In genomic region chr1:109484519-109484975, GRCh38 we compare ENCODE assay signal across 8 cellular contexts. TPM values are rescaled to one million over a fixed set of nuclear protein-coding genes. Genes with fewer than 3 reads are reported as not detected.
DNase-seq lines count a peak whose midpoint lies in the region; TF ChIP-seq lines count a peak whose summit lies in the region.

No MANE protein-coding gene starts in this region.

- no peak overlapping the region for H2BK120ac ChIP-seq in neuronal stem cell (ENCODE audit: low read depth, low read length)

- H2BK15ac ChIP-seq in neuronal stem cell (ENCODE audit: low read length), result peak overlapping the region; percentile 83

- POLR2A ChIA-PET in OCI-LY7 (lab: Charles Lee), result interaction anchor here (0.5 to 1.9 kb wide), 9 partner anchors 21 to 408 kb away, joined by 3 to 5 read pairs (median 4); partner anchors contain the start of gene GNAI3

- H3K27me3 ChIP-seq in endocrine pancreas (ENCODE audit: control insufficient read depth, insufficient read depth, low read length), result no peaks in the 10 kb centered on the region
- peaks cover 0 to 29% (median 6%) of the 10 kb centered on the region in 3 experiments for H3K27me3 ChIP-seq in neuronal stem cell (ENCODE audit: control insufficient read depth in 3 of 3, insufficient read depth in 3 of 3, low read depth in 1 of 3, low read length in 3 of 3)

- H2BK5ac ChIP-seq in neuronal stem cell (ENCODE audit: low read length), result peak overlapping the region; percentile 77

- no peak for TF ChIP-seq CTCF in OCI-LY7 (conservative IDR thresholded peaks at IDR 0.05; ENCODE audit: low read length)

- peak overlapping the region; percentile 93 for H4K91ac ChIP-seq in neuronal stem cell (ENCODE audit: low read depth, low read length, poor library complexity)

- H3K4me3 ChIP-seq in OCI-LY7 (ENCODE audit: low read depth, low read length, poor library complexity, severe bottlenecking), result peak overlapping the region; percentile 74
- peak overlapping the region; percentile 22 for H3K4me3 ChIP-seq in endocrine pancreas (ENCODE audit: control insufficient read depth, insufficient read depth, low read length)
- H3K4me3 ChIP-seq in neuronal stem cell (ENCODE audit: low read length in 2 of 2), result peak overlapping the region; percentile 88 to 98

- H2BK12ac ChIP-seq in neuronal stem cell (ENCODE audit: low read length), result no peak overlapping the region

- CTCF ChIA-PET in OCI-LY7 (lab: Charles Lee; ENCODE audit: unreplicated experiment), result interaction anchor here (0.6 to 1.1 kb wide), 3 partner anchors 9 to 271 kb away, joined by 4 to 14 read pairs (median 12); partner anchors contain the start of genes CYB561D1 and SARS1

- H4K20me1 ChIP-seq in OCI-LY7 (ENCODE audit: insufficient read depth, low read length), result no peaks in the 10 kb centered on the region

- H3K4ac ChIP-seq in neuronal stem cell (ENCODE audit: low read length), result no peak overlapping the region

- H3K27ac ChIP-seq in OCI-LY7 (ENCODE audit: low read depth, low read length, poor library complexity, severe bottlenecking) (peak overlapping the region; percentile 62), neuronal stem cell (replicated peaks; ENCODE audit: low read length) (no peak overlapping the region)

- H3K36me3 ChIP-seq in OCI-LY7 (ENCODE audit: insufficient read depth, low read length) (0 out of 2 replicates have a peak, but pooled peaks cover 8% of the 10 kb centered on the region), endocrine pancreas (ENCODE audit: control insufficient read depth, insufficient read depth, low read length) (no peaks in the 10 kb centered on the region), neuronal stem cell (replicated peaks in 1 of 2; ENCODE audit: control insufficient read depth in 2 of 2, insufficient read depth in 2 of 2, low read length in 2 of 2) (peaks cover 7 to 35% of the 10 kb centered on the region in 2 donors)

- no peaks in the 10 kb centered on the region; the same call in 1 of the 2 replicates for H3K79me2 ChIP-seq in OCI-LY7 (ENCODE audit: insufficient read depth, low read depth, low read length)

- H3K4me2 ChIP-seq in OCI-LY7 (ENCODE audit: low read length) (peak overlapping the region; percentile 88), neuronal stem cell (ENCODE audit: insufficient read depth, low read length, poor library complexity, severe bottlenecking) (peak overlapping the region; percentile 97)

- no peaks in the 10 kb centered on the region for H3K9me2 ChIP-seq in OCI-LY7 (ENCODE audit: insufficient read depth, low read length)

- H3K79me1 ChIP-seq in neuronal stem cell (ENCODE audit: low read depth, low read length), result peaks cover 2% of the 10 kb centered on the region

- H4K8ac ChIP-seq in neuronal stem cell (ENCODE audit: low read depth, low read length), result peak overlapping the region; percentile 70

- H2AK5ac ChIP-seq in neuronal stem cell (ENCODE audit: low read depth, low read length), result peak overlapping the region; percentile 72

- H3K9me3 ChIP-seq in OCI-LY7 (ENCODE audit: low read length) (no peaks in the 10 kb centered on the region), endocrine pancreas (ENCODE audit: control insufficient read depth, low read length) (no peaks in the 10 kb centered on the region), neuronal stem cell (replicated peaks in 1 of 2; ENCODE audit: control insufficient read depth in 2 of 2, insufficient read depth in 1 of 2, low read depth in 1 of 2, low read length in 2 of 2) (no peaks in the 10 kb centered on the region)

- peak overlapping the region; percentile 93 for H3K18ac ChIP-seq in neuronal stem cell (ENCODE audit: low read length)

- H3K4me1 ChIP-seq in OCI-LY7 (ENCODE audit: insufficient read depth, low read length, poor library complexity, severe bottlenecking) (peaks cover 18% of the 10 kb centered on the region), endocrine pancreas (ENCODE audit: control insufficient read depth, insufficient read depth, low read length) (no peaks in the 10 kb centered on the region), neuronal stem cell (ENCODE audit: control insufficient read depth in 2 of 2, insufficient read depth in 1 of 2, low read depth in 1 of 2, low read length in 2 of 2) (peaks cover 10 to 12% of the 10 kb centered on the region in 2 donors)

- H3K14ac ChIP-seq in neuronal stem cell (ENCODE audit: low read length), result peak overlapping the region; percentile 73

- WGBS in neuronal stem cell (ENCODE audit: extremely low coverage in 2 of 2, insufficient read length in 2 of 2, insufficient replicate concordance in 1 of 2), 2 donors, result no CpG with 5 or more reads among the region's 15 CpGs

- intact Hi-C loops in OCI-LY7 (cut with micrococcal nuclease; ENCODE audit: unreplicated experiment), result loop anchor here (1.0 to 5.0 kb wide), 2 partner anchors 202 to 235 kb away; partner anchors contain the start of genes CELSR2 and PSRC1

- peak overlapping the region; percentile 98 for H3K23ac ChIP-seq in neuronal stem cell (ENCODE audit: low read depth, low read length, poor library complexity)

- peak; percentile 26 for DNase-seq in ELR (ENCODE audit: low read depth)
- peak; percentile 23 for DNase-seq in OCI-LY7 (ENCODE audit: low spot score)
- no peak for DNase-seq in neuronal stem cell (ENCODE audit: low spot score)
- no peak for DNase-seq in NCI-H1694 (lab: John Stamatoyannopoulos, UW)
- no peak for DNase-seq in NOMO-1 treated with dmso at 0.1 percent for 144 hours (lab: John Stamatoyannopoulos, UW; ENCODE audit: unreplicated experiment)
- no peak for DNase-seq in hypothalamus (lab: John Stamatoyannopoulos, UW)
- DNase-seq in cerebellar cortex (ENCODE audit: low spot score), result no peak

- TSS peak; percentile 83 for BruUV-seq in OCI-LY7 (replicated peaks; lab: Mats Ljungman, UMichigan)

- H3K9ac ChIP-seq in endocrine pancreas (ENCODE audit: control insufficient read depth, insufficient read depth, low read length) (peak overlapping the region; percentile 23), neuronal stem cell (ENCODE audit: low read depth, low read length, poor library complexity) (peak overlapping the region; percentile 96)

- H2AFZ ChIP-seq in OCI-LY7 (ENCODE audit: low read length), result peak overlapping the region; percentile 70; the same call in 1 of the 2 replicates
- H2AFZ ChIP-seq in neuronal stem cell (ENCODE audit: low read length), result peak overlapping the region; percentile 100

RNA-seq across cellular contexts. Expression of gene ATXN7L2, which starts 0.8 kb away (rescaled TPM):
- 6.5 and 13.1 TPM in 2 replicates for total RNA-seq in OCI-LY7 (2014; rRNA removed; shearing (Covaris generic))
- 8.2 and 9.6 TPM in 2 replicates for total RNA-seq in OCI-LY7 (2022)
- polyA plus RNA-seq in neuronal stem cell (2013, experiment 1 of 2), result 11.1 TPM
- polyA plus RNA-seq in neuronal stem cell (2013, experiment 2 of 2), result 10.8 TPM

RNA-seq across cellular contexts. Expression of gene CYB561D1, which starts 9.3 kb away (rescaled TPM):
- total RNA-seq in OCI-LY7 (2014; rRNA removed; shearing (Covaris generic)), result 5.8 and 6.2 TPM in 2 replicates
- total RNA-seq in OCI-LY7 (2022), result 10.5 and 11.3 TPM in 2 replicates
- polyA plus RNA-seq in neuronal stem cell (2013, experiment 1 of 2), result 2.8 TPM
- polyA plus RNA-seq in neuronal stem cell (2013, experiment 2 of 2), result 2.6 TPM

RNA-seq across cellular contexts. Expression of gene SYPL2, which starts 18.2 kb away (rescaled TPM):
- not detected in 2 replicates for total RNA-seq in OCI-LY7 (2014; rRNA removed; shearing (Covaris generic))
- not detected in 2 replicates for total RNA-seq in OCI-LY7 (2022)
- polyA plus RNA-seq in neuronal stem cell (2013, experiment 1 of 2), result not detected
- not detected for polyA plus RNA-seq in neuronal stem cell (2013, experiment 2 of 2)

RNA-seq across cellular contexts. Expression of gene AMIGO1, which starts 25.0 kb away (rescaled TPM):
- total RNA-seq in OCI-LY7 (2014; rRNA removed; shearing (Covaris generic)), result 0.16 and 0.33 TPM in 2 replicates
- 0.15 and 0.17 TPM in 2 replicates for total RNA-seq in OCI-LY7 (2022)
- 4.8 TPM for polyA plus RNA-seq in neuronal stem cell (2013, experiment 1 of 2)
- polyA plus RNA-seq in neuronal stem cell (2013, experiment 2 of 2), result 4.9 TPM

RNA-seq across cellular contexts. Expression of gene GPR61, which starts 55.1 kb away (rescaled TPM):
- not detected in 2 replicates for total RNA-seq in OCI-LY7 (2014; rRNA removed; shearing (Covaris generic))
- not detected in 2 replicates for total RNA-seq in OCI-LY7 (2022)
- polyA plus RNA-seq in neuronal stem cell (2013, experiment 1 of 2), result 0.28 TPM
- polyA plus RNA-seq in neuronal stem cell (2013, experiment 2 of 2), result 0.17 TPM

Comparison
In these comparisons a context has a peak if more than half of its experiments do, and no peak if none do; other contexts are left out.
1. DNase-seq: peak in ELR (single experiment) and OCI-LY7 (single experiment); none in neuronal stem cell (single experiment), NCI-H1694 (single experiment), NOMO-1 treated with dmso at 0.1 percent for 144 hours (single experiment), hypothalamus (0 of 51) and cerebellar cortex (single experiment).
2. H3K4me3 ChIP-seq: peak in every context shown above with its lines; median percentile 93 in neuronal stem cell; 74 in OCI-LY7; 22 in endocrine pancreas.